In the genomic region with DNA sequence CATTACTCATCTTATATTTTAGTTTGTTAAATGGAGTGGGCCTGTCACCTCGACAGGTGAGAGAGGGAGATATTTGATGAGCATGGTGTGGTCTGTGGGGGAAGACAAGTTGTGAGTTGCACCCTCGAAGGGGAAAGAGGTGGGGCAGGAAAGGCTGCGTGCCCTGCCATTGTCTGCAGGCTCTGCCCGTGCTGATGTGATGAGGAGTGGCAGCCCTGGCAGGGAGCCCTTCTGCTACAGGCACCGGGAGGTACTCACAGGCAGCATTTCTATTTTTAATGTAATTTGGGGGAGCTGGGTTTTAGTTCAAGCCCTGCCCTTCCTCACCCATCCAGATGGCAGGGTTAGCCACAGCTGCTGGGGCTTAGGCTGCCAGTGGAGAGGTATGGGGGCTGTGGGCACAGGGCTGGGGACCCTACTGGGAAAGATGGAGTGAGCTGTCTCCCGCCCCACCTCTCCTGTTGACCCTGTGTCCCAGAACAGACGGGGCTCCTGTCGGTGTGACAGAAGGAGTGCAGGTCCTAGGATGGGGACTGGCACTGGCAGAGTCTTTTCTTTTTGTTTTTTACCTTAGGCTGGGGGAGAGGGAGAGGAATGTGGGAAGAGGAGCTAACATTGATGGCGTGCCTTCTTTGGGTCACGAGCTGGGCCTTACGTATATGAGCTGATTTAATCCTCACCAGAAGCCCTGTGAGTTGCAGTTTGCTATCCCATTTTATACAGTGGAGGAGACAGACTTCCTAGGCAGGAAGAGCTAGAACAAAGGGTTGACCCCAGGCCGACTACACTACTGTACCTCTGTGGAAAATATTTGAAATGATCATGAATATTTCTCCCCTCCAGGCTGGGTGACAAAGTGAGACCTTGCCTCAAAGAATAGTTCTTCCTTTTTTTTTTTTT, we compare ENCODE assay signal across 17 cellular contexts. TPM values are rescaled to one million over a fixed set of nuclear protein-coding genes. Genes with fewer than 3 reads are reported as not detected.
DNase-seq lines count a peak whose midpoint lies in the region; ATAC-seq and TF ChIP-seq lines count a peak whose summit lies in the region.
"Had no signal": no experiment of that assay in that cellular context is flagged by ENCODE, and none has a peak within 500 bp of the region (broad histone marks: within the 10 kb centered on the region; RNA-seq: fewer than 3 reads in every experiment).

No MANE protein-coding gene starts in this region.

- no peaks in the 10 kb centered on the region for H3K27me3 ChIP-seq in H9 (ENCODE audit: insufficient read depth, low read length)
- no peaks in the 10 kb centered on the region for H3K27me3 ChIP-seq in osteoblast (ENCODE audit: insufficient read depth, low read length)
- H3K27me3 ChIP-seq in thyroid gland, result no peaks in the 10 kb centered on the region
- H3K27me3 ChIP-seq: esophagus muscularis mucosa, SJCRH30 had no signal

- no peak overlapping the region for H3K4me3 Mint-ChIP-seq in H9
- no peak overlapping the region for H3K4me3 Mint-ChIP-seq in WTC11
- H3K4me3 Mint-ChIP-seq: HFFc6 had no signal

- H2BK15ac ChIP-seq in H9 (ENCODE audit: low read depth, low read length), result no peak overlapping the region

- H3K27me3 Mint-ChIP-seq in H9 (ENCODE audit: low read depth) (no peaks in the 10 kb centered on the region), WTC11 (ENCODE audit: low read depth) (no peaks in the 10 kb centered on the region)

- no peak overlapping the region for H3K18ac ChIP-seq in H9 (ENCODE audit: insufficient read length, low read depth, low read length)

- ATAC-seq in WTC11, result no peak
- no peak for ATAC-seq in HG03139 (IDR thresholded peaks at IDR 0.05; ENCODE audit: unreplicated experiment)

- H3K4me2 ChIP-seq in H9 (ENCODE audit: insufficient read depth, insufficient read length, low read length) (no peak overlapping the region), osteoblast (ENCODE audit: insufficient read depth, low read length) (no peak overlapping the region)

- no peak overlapping the region for H4K5ac ChIP-seq in H9 (ENCODE audit: insufficient read length, low read depth, low read length)

- no peak overlapping the region for H2AK5ac ChIP-seq in H9 (ENCODE audit: insufficient read length, low read length)

- H3K9me3 ChIP-seq in H9 (ENCODE audit: control insufficient read depth, low read depth, low read length), result no peaks in the 10 kb centered on the region
- no peaks in the 10 kb centered on the region for H3K9me3 ChIP-seq in osteoblast (ENCODE audit: low read depth, low read length)
- no peaks in the 10 kb centered on the region for H3K9me3 ChIP-seq in thyroid gland
- H3K9me3 ChIP-seq: esophagus muscularis mucosa, SJCRH30 had no signal

- H4K20me1 ChIP-seq in H9 (ENCODE audit: control insufficient read depth, insufficient read depth, insufficient read length) (peaks cover 2% of the 10 kb centered on the region), osteoblast (ENCODE audit: insufficient read depth, low read length) (peaks cover 9% of the 10 kb centered on the region)

- peaks cover 56% of the 10 kb centered on the region for H3K36me3 ChIP-seq in osteoblast (ENCODE audit: insufficient read depth, low read length)
- H3K36me3 ChIP-seq in thyroid gland, result peaks cover 14 to 31% of the 10 kb centered on the region in 2 donors
- H3K36me3 ChIP-seq: SJCRH30 had no signal

- H2BK12ac ChIP-seq in H9 (ENCODE audit: insufficient read length, low read depth, low read length), result no peak overlapping the region

- no CpG with 5 or more reads among the region's 12 CpGs for WGBS in H9 (ENCODE audit: extremely low coverage, insufficient read length, low lambda C conversion rate)
- 80% methylated on average over 12 of the region's 12 CpGs for WGBS in thyroid gland, 2 donors

- no peak for TF ChIP-seq POLR2A in thyroid gland (IDR thresholded peaks at IDR 0.05)

- no peak for DNase-seq in H9
- no peak for DNase-seq in WTC11 (ENCODE audit: low spot score)
- DNase-seq in head of caudate nucleus, result peak in 28 of 42 donors; percentile 6 to 74 (median 34)
- peak; percentile 67 for DNase-seq in osteoblast (ENCODE audit: insufficient read length, low spot score, missing footprints)
- no peak for DNase-seq in NCI-H446 (lab: John Stamatoyannopoulos, UW)
- DNase-seq in NCI-H510A treated with DMSO at 0.1 percent for 48 hours (lab: John Stamatoyannopoulos, UW), result no peak
- DNase-seq in thyroid gland, result no peak
- DNase-seq: activated CD4-positive, CD25-positive, alpha-beta regulatory T cell treated with anti-CD3 and anti-CD28 coated beads, Interleukin-2, amount 50 U/mL, for 72 hours; activated gamma-delta T cell; anterior cingulate cortex; HFFc6; NCI-H1417 treated with DMSO at 0.1 percent for 48 hours; NCI-H446 treated with DMSO at 0.1 percent for 48 hours; SJCRH30 had no signal

- H3K4me1 ChIP-seq in H9 (ENCODE audit: insufficient read depth, low read length) (no peaks in the 10 kb centered on the region; the same call in 1 of the 2 replicates), osteoblast (ENCODE audit: insufficient read depth, low read length) (peaks cover 8% of the 10 kb centered on the region), thyroid gland (no peaks in the 10 kb centered on the region)
- H3K4me1 ChIP-seq: SJCRH30 had no signal

- TF ChIP-seq CTCF in H9 (conservative IDR thresholded peaks at IDR 0.05) (no peak), WTC11 (IDR thresholded peaks at IDR 0.05) (no peak), osteoblast (IDR thresholded peaks at IDR 0.05; ENCODE audit: extremely low read depth, low read depth, low read length) (no peak), thyroid gland (IDR thresholded peaks at IDR 0.05) (no peak)

- H3K79me2 ChIP-seq in H9 (ENCODE audit: insufficient read depth, low read length) (no peaks in the 10 kb centered on the region), osteoblast (ENCODE audit: insufficient read depth, low read length) (no peaks in the 10 kb centered on the region)

- no peak overlapping the region for H2BK120ac ChIP-seq in H9 (ENCODE audit: low read depth, low read length, poor library complexity, severe bottlenecking)

- H3K27ac ChIP-seq in H9 (ENCODE audit: insufficient read length, low read depth, low read length) (no peak overlapping the region), osteoblast (ENCODE audit: low read depth, low read length) (no peak overlapping the region), thyroid gland (no peak overlapping the region)
- H3K27ac ChIP-seq: esophagus muscularis mucosa, SJCRH30 had no signal

- H3K14ac ChIP-seq in H9 (ENCODE audit: insufficient read depth, low read length), result no peak overlapping the region

- CTCF ChIA-PET in WTC11 (lab: Charles Lee), result interaction anchor here (0.6 to 2.0 kb wide), 5 partner anchors 17 to 430 kb away, joined by 3 to 10 read pairs (median 4); no protein-coding TSS in a partner anchor

- no peak overlapping the region for H2BK20ac ChIP-seq in H9 (ENCODE audit: low read depth, low read length, poor library complexity, severe bottlenecking)

- H4K91ac ChIP-seq in H9 (ENCODE audit: insufficient read length, low read depth, low read length), result no peak overlapping the region

- no peak overlapping the region for H3T11ph ChIP-seq in H9 (ENCODE audit: low read length)

- H3K4me1 Mint-ChIP-seq in H9 (peaks cover 11 to 14% of the 10 kb centered on the region in 2 experiments), WTC11 (peaks cover 7% of the 10 kb centered on the region)

- H4K8ac ChIP-seq in H9 (replicated peaks; ENCODE audit: insufficient read length, low read depth, low read length), result no peak overlapping the region

- H2AFZ ChIP-seq in H9 (ENCODE audit: low read length) (no peak overlapping the region), osteoblast (ENCODE audit: low read length) (no peak overlapping the region)

- H3K79me1 ChIP-seq in H9 (ENCODE audit: insufficient read depth, low read depth, low read length, poor library complexity, severe bottlenecking), result no peaks in the 10 kb centered on the region

- H2BK5ac ChIP-seq in H9 (ENCODE audit: insufficient read length, low read length), result no peak overlapping the region

- H3K27ac Mint-ChIP-seq in H9 (peak overlapping the region in 2 of 3 experiments; percentile 49 to 82; a peak in 4 of 7 replicates), WTC11 (peak overlapping the region; percentile 62; the same call in 1 of the 2 replicates)
- H3K27ac Mint-ChIP-seq: HFFc6 had no signal

- no peak overlapping the region for H3K4ac ChIP-seq in H9 (ENCODE audit: low read depth, low read length)

- H3K9ac ChIP-seq in H9 (ENCODE audit: extremely low read depth, insufficient read length, low read length), result no peak overlapping the region

- intact Hi-C loops in head of caudate nucleus (cut with DNase I) (no loop called here), thyroid gland (cut with DNase I) (no loop called here)

- H3K9me3 Mint-ChIP-seq in H9 (no peaks in the 10 kb centered on the region), WTC11 (no peaks in the 10 kb centered on the region)
- H3K9me3 Mint-ChIP-seq: HFFc6 had no signal

- no peak overlapping the region for H3K4me3 ChIP-seq in osteoblast (ENCODE audit: insufficient read depth, low read length)
- H3K4me3 ChIP-seq in thyroid gland (replicated peaks in 1 of 3), result no peak overlapping the region
- H3K4me3 ChIP-seq: coronary artery, esophagus muscularis mucosa, SJCRH30 had no signal

- no peak overlapping the region for H3K23ac ChIP-seq in H9 (ENCODE audit: insufficient read length, low read depth, low read length)

- no peak overlapping the region for H3K56ac ChIP-seq in H9 (ENCODE audit: insufficient read length, low read depth, low read length)

- POLR2A ChIA-PET in WTC11 (lab: Charles Lee), result interaction anchor here (0.7 kb wide), 1 partner anchor 16 kb away, joined by 4 read pairs; no protein-coding TSS in a partner anchor

- H3K23me2 ChIP-seq in H9 (ENCODE audit: insufficient read length, low read depth, low read length, poor library complexity, severe bottlenecking), result no peaks in the 10 kb centered on the region

- H3K36me3 Mint-ChIP-seq in H9 (ENCODE audit: insufficient read depth in 1 of 3, low read depth in 3 of 3) (peaks cover 7 to 18% (median 12%) of the 10 kb centered on the region in 3 experiments; a peak in 6 of 7 replicates), WTC11 (no peaks in the 10 kb centered on the region; the same call in 1 of the 2 replicates)

TF ChIP-seq in WTC11, 78 proteins besides CTCF, POLR2A, EP300 and RAD21 (continues in another document):
- TF ChIP-seq, protein P1, sequence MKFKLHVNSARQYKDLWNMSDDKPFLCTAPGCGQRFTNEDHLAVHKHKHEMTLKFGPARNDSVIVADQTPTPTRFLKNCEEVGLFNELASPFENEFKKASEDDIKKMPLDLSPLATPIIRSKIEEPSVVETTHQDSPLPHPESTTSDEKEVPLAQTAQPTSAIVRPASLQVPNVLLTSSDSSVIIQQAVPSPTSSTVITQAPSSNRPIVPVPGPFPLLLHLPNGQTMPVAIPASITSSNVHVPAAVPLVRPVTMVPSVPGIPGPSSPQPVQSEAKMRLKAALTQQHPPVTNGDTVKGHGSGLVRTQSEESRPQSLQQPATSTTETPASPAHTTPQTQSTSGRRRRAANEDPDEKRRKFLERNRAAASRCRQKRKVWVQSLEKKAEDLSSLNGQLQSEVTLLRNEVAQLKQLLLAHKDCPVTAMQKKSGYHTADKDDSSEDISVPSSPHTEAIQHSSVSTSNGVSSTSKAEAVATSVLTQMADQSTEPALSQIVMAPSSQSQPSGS (CRISPR knock-in tag; IDR thresholded peaks at IDR 0.05; ENCODE audit: borderline replicate concordance, low read depth), result no peak
- TF ChIP-seq ZNF219 (CRISPR knock-in tag; IDR thresholded peaks at IDR 0.05; ENCODE audit: borderline replicate concordance), result no peak

RNA-seq across cellular contexts. Expression of a gene that starts 51.6 kb away (rescaled TPM):
- 20.7 and 24.9 TPM in 2 replicates for total RNA-seq in H9 (2021)
- 21.0 to 23.5 TPM (median 21.8 TPM) in 3 replicates for total RNA-seq in WTC11 (2021)
- 38.0 and 40.7 TPM in 2 replicates for total RNA-seq in osteoblast
- 10 to 100 TPM; 23.1 to 56.5 (median 29.0) TPM for total RNA-seq in thyroid gland

Comparison
In these comparisons a context has a peak if more than half of its experiments do, and no peak if none do; other contexts are left out.
1. DNase-seq: peak in head of caudate nucleus (28 of 42) and osteoblast (single experiment); none in H9 (single experiment), WTC11 (single experiment), NCI-H446 (0 of 2), NCI-H510A treated with DMSO at 0.1 percent for 48 hours (single experiment) and thyroid gland (0 of 2).